8 cellular contexts compared by ENCODE assay signal in genomic region chr12:24711609-24712008, GRCh38.
"Had no signal": no experiment of that assay in that cellular context is flagged by ENCODE, and none has a peak within 500 bp of the region (broad histone marks: within the 10 kb centered on the region; RNA-seq: fewer than 3 reads in every experiment).

No MANE protein-coding gene starts in this region.

- H3K4me1 Mint-ChIP-seq: GM23338 had no signal

- ATAC-seq: GM23338, HCT116 had no signal

- H3K4me1 ChIP-seq: HAP-1 had no signal

- H3K4me3 ChIP-seq: GM23338, HAP-1 had no signal

- H3K9me3 Mint-ChIP-seq: GM23338, HFFc6 had no signal

- H3K27ac Mint-ChIP-seq: GM23338, HFFc6 had no signal

- FAIRE-seq: HTR-8/SVneo had no signal

- H3K4me3 Mint-ChIP-seq: GM23338, HFFc6 had no signal

- H2AFZ ChIP-seq: GM23338 had no signal

- H3K4me2 ChIP-seq: GM23338 had no signal

- H3K9me3 ChIP-seq: HAP-1 had no signal

- H3K36me3 ChIP-seq: HAP-1 had no signal

- DNase-seq: H7, HFFc6, IMR-90, KBM-7 had no signal
